Comparison of ENCODE assay signal across 11 cellular contexts in the genomic region with DNA sequence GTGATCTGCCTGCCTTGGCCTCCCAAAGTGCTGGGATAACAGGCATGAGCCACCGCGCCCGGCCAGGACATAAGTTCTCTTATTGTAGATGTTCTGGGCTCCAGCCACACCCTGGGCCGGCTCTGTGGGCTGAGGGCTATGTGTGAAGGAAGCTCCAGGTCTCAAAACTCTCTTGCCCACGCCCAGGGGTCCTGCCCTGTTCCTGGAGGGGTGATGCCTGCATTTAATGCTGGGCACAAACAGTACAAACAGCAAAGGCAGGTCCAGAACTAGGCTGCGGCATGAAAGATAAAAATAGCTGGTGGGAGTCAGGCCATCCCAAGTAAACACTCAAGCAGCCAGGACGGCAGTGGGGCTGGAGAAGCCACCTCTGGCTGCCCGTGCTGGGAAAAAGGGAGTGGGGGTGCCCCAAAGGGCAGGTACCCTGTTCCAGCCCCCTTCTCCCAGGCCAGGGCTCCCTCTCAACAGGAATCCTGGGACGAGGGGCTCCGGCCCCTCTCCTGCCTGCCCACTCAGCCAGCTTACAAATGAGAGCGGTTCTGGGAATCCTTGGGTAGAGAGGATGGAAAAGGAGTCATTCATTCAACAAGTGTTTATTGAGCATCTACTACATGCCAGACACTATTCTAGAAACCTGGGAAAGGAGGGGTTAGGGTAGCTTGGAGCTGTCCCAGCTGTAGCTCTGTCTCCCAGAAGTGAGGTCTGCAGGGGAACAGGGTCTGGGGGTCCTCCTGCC. TPM values are rescaled to one million over a fixed set of nuclear protein-coding genes. Genes with fewer than 3 reads are reported as not detected.
DNase-seq lines count a peak whose midpoint lies in the region; ATAC-seq, FAIRE-seq and TF ChIP-seq lines count a peak whose summit lies in the region.
"Had no signal": no experiment of that assay in that cellular context is flagged by ENCODE, and none has a peak within 500 bp of the region (broad histone marks: within the 10 kb centered on the region; RNA-seq: fewer than 3 reads in every experiment).

No MANE protein-coding gene starts in this region.

- H3K36me3 ChIP-seq in K562 (ENCODE audit: control insufficient read depth, insufficient read depth, low read length) (no peaks in the 10 kb centered on the region), mucosa of stomach (ENCODE audit: control insufficient read depth, insufficient read depth, low read length) (no peaks in the 10 kb centered on the region), tibial artery (peaks cover 9 to 25% (median 21%) of the 10 kb centered on the region in 3 donors)

- H3K9me1 ChIP-seq in K562 (ENCODE audit: control insufficient read depth, insufficient read depth, low read length), result no peaks in the 10 kb centered on the region

- H3K9me3 ChIP-seq in K562 (replicated peaks; ENCODE audit: control insufficient read depth, insufficient read depth, low read depth, low read length) (no peaks in the 10 kb centered on the region), mucosa of stomach (ENCODE audit: control insufficient read depth, low read length) (no peaks in the 10 kb centered on the region), tibial artery (no peaks in the 10 kb centered on the region)

- in situ Hi-C loops in K562 (cut with MboI), result no loop called here

- H3K9ac ChIP-seq in K562 (ENCODE audit: insufficient read depth in 1 of 2, low read depth in 2 of 2, low read length in 2 of 2) (peak overlapping the region in 1 of 2 experiments; percentile 76; a peak in 2 of 4 replicates), mucosa of stomach (ENCODE audit: low read length) (peak overlapping the region; percentile 66)

- H3K4me1 ChIP-seq in K562 (replicated peaks in 1 of 2; ENCODE audit: control insufficient read depth in 2 of 2, insufficient read depth in 2 of 2, low read length in 2 of 2), result peaks cover 10 to 75% of the 10 kb centered on the region in 2 experiments
- peaks cover 70% of the 10 kb centered on the region for H3K4me1 ChIP-seq in mucosa of stomach (ENCODE audit: control insufficient read depth, insufficient read depth, low read length)
- H3K4me1 ChIP-seq in tibial artery, result peaks cover 23 to 84% (median 77%) of the 10 kb centered on the region in 4 donors

- no peak overlapping the region for H3K4me2 ChIP-seq in K562 (ENCODE audit: insufficient read depth, low read length)

- 65% methylated on average over 11 of the region's 11 CpGs for WGBS in K562 (ENCODE audit: insufficient coverage, low coverage, missing lambda C conversion rate)

- ATAC-seq in activated CD8-positive, alpha-beta T cell treated with anti-CD3 and anti-CD28 coated beads, Interleukin-2, amount 10 ng/mL, durations not matched to agents 7 days and 5 days, result no peak
- ATAC-seq in activated CD8-positive, alpha-beta T cell treated with anti-CD3 and anti-CD28 coated beads for 36 hours, result no peak
- ATAC-seq in K562, result no peak

- CTCF ChIA-PET in activated CD8-positive, alpha-beta T cell treated with anti-CD3 and anti-CD28 coated beads, Interleukin-2, amount 10 ng/mL, durations not matched to agents 7 days and 5 days (lab: Charles Lee), result interaction anchor here (0.7 to 14.5 kb wide), 5 partner anchors 14 to 132 kb away, joined by 3 to 307 read pairs (median 5); a partner anchor contains a TSS
- CTCF ChIA-PET in activated CD8-positive, alpha-beta T cell treated with anti-CD3 and anti-CD28 coated beads for 36 hours (lab: Charles Lee), result interaction anchor here (1.0 to 9.5 kb wide), 4 partner anchors 9 to 22 kb away, joined by 3 to 107 read pairs (median 9); a partner anchor contains a TSS
- CTCF ChIA-PET in K562 (lab: Yijun Ruan, JAX; ENCODE audit: low intra/inter-chr PET ratio), result no interaction called here

- H3K9me3 Mint-ChIP-seq in activated CD8-positive, alpha-beta T cell treated with anti-CD3 and anti-CD28 coated beads, Interleukin-2, amount 10 ng/mL, durations not matched to agents 7 days and 5 days (ENCODE audit: insufficient read depth), result no peaks in the 10 kb centered on the region
- no peaks in the 10 kb centered on the region for H3K9me3 Mint-ChIP-seq in activated CD8-positive, alpha-beta T cell treated with anti-CD3 and anti-CD28 coated beads for 36 hours
- H3K9me3 Mint-ChIP-seq: central memory CD8-positive, alpha-beta T cell had no signal

- no peak for FAIRE-seq in K562 (lab: Jason Lieb, UNC)
- no peak for FAIRE-seq in GM19239 (lab: Jason Lieb, UNC)

- peaks cover 3% of the 10 kb centered on the region for H3K27me3 Mint-ChIP-seq in activated CD8-positive, alpha-beta T cell treated with anti-CD3 and anti-CD28 coated beads, Interleukin-2, amount 10 ng/mL, durations not matched to agents 7 days and 5 days (ENCODE audit: low read depth)
- no peaks in the 10 kb centered on the region for H3K27me3 Mint-ChIP-seq in activated CD8-positive, alpha-beta T cell treated with anti-CD3 and anti-CD28 coated beads for 36 hours
- H3K27me3 Mint-ChIP-seq: central memory CD8-positive, alpha-beta T cell had no signal

- POLR2A ChIA-PET in activated CD8-positive, alpha-beta T cell treated with anti-CD3 and anti-CD28 coated beads, Interleukin-2, amount 10 ng/mL, durations not matched to agents 7 days and 5 days (lab: Charles Lee), result interaction anchor here (1.0 to 3.0 kb wide), 4 partner anchors 9 to 30 kb away, joined by 4 to 26 read pairs (median 12); a partner anchor contains a TSS
- POLR2A ChIA-PET in activated CD8-positive, alpha-beta T cell treated with anti-CD3 and anti-CD28 coated beads for 36 hours (lab: Charles Lee), result interaction anchor here (0.9 to 6.5 kb wide), 6 partner anchors 9 to 51 kb away, joined by 3 to 72 read pairs (median 6); a partner anchor contains a TSS
- POLR2A ChIA-PET in K562 (lab: Yijun Ruan, JAX), result interaction anchor here (0.6 to 15.8 kb wide), 9 partner anchors 11 to 105 kb away, joined by 3 to 169 read pairs (median 4); a partner anchor contains a TSS

- H3K27ac ChIP-seq in K562 (ENCODE audit: extremely low read depth, low read depth, low read length), result no peak overlapping the region
- peak overlapping the region; percentile 87 to 97 for H3K27ac ChIP-seq in tibial artery

- intact Hi-C loops in activated CD8-positive, alpha-beta T cell treated with anti-CD3 and anti-CD28 coated beads for 36 hours (cut with micrococcal nuclease), result no loop called here
- intact Hi-C loops in K562 (cut with micrococcal nuclease), result no loop called here
- intact Hi-C loops in tibial artery (cut with DNase I; ENCODE audit: low total_unique reads), result no loop called here

- H2AFZ ChIP-seq in K562 (ENCODE audit: low read depth, low read length), result no peak overlapping the region

- peak overlapping the region; percentile 95 for H3K27ac Mint-ChIP-seq in activated CD8-positive, alpha-beta T cell treated with anti-CD3 and anti-CD28 coated beads, Interleukin-2, amount 10 ng/mL, durations not matched to agents 7 days and 5 days
- no peak overlapping the region for H3K27ac Mint-ChIP-seq in activated CD8-positive, alpha-beta T cell treated with anti-CD3 and anti-CD28 coated beads for 36 hours

- no TSS peak for BruUV-seq in K562 (replicated peaks; lab: Mats Ljungman, UMichigan)

- H3K4me1 Mint-ChIP-seq in activated CD8-positive, alpha-beta T cell treated with anti-CD3 and anti-CD28 coated beads, Interleukin-2, amount 10 ng/mL, durations not matched to agents 7 days and 5 days (ENCODE audit: low read depth), result peaks cover 42% of the 10 kb centered on the region
- peaks cover 26% of the 10 kb centered on the region for H3K4me1 Mint-ChIP-seq in activated CD8-positive, alpha-beta T cell treated with anti-CD3 and anti-CD28 coated beads for 36 hours (ENCODE audit: low read depth)

- no peaks in the 10 kb centered on the region for H3K79me2 ChIP-seq in K562 (ENCODE audit: control insufficient read depth, insufficient read depth, low read length)

- no peaks in the 10 kb centered on the region for H4K20me1 ChIP-seq in K562 (replicated peaks; ENCODE audit: control insufficient read depth, insufficient read depth, low read length)

- TF ChIP-seq EP300 in K562 (IDR thresholded peaks at IDR 0.05; ENCODE audit: low read length), result no peak

- no peak for TF ChIP-seq CTCF in activated CD8-positive, alpha-beta T cell treated with anti-CD3 and anti-CD28 coated beads for 36 hours (IDR thresholded peaks at IDR 0.05)
- TF ChIP-seq CTCF in K562 (IDR thresholded peaks at IDR 0.05 in 2 of 3, conservative IDR thresholded peaks at IDR 0.05 in 1 of 3; ENCODE audit: insufficient read depth in 2 of 3, low read depth in 1 of 3, low read length in 3 of 3), result no peak
- no peak for TF ChIP-seq CTCF in tibial artery (IDR thresholded peaks at IDR 0.05)

- no peak overlapping the region for H3K4me3 Mint-ChIP-seq in activated CD8-positive, alpha-beta T cell treated with anti-CD3 and anti-CD28 coated beads, Interleukin-2, amount 10 ng/mL, durations not matched to agents 7 days and 5 days
- H3K4me3 Mint-ChIP-seq in activated CD8-positive, alpha-beta T cell treated with anti-CD3 and anti-CD28 coated beads for 36 hours, result no peak overlapping the region
- H3K4me3 Mint-ChIP-seq: central memory CD8-positive, alpha-beta T cell had no signal

- DNase-seq in activated CD8-positive, alpha-beta T cell treated with anti-CD3 and anti-CD28 coated beads, Interleukin-2, amount 10 ng/mL, durations not matched to agents 7 days and 5 days, result no peak
- no peak for DNase-seq in activated CD8-positive, alpha-beta T cell treated with anti-CD3 and anti-CD28 coated beads for 36 hours
- DNase-seq in K562 (ENCODE audit: extremely low read depth in 1 of 4, low spot score in 3 of 4) (peak in 1 of 4 experiments; percentile 3), tibial artery (peak; percentile 46 to 88), GM19239 (ENCODE audit: insufficient read length, low spot score) (no peak), NCI-H524 treated with DMSO at 0.1 percent for 48 hours (lab: John Stamatoyannopoulos, UW) (no peak), DMS153 treated with DMSO at 0.1 percent for 48 hours (lab: John Stamatoyannopoulos, UW; ENCODE audit: unreplicated experiment) (no peak)
- DNase-seq: DMS79 treated with DMSO at 0.1 percent for 48 hours, NCI-H1436 treated with DMSO at 0.1 percent for 48 hours had no signal

- peaks cover 26% of the 10 kb centered on the region for H3K36me3 Mint-ChIP-seq in activated CD8-positive, alpha-beta T cell treated with anti-CD3 and anti-CD28 coated beads, Interleukin-2, amount 10 ng/mL, durations not matched to agents 7 days and 5 days (ENCODE audit: low read depth)
- peaks cover 3% of the 10 kb centered on the region for H3K36me3 Mint-ChIP-seq in activated CD8-positive, alpha-beta T cell treated with anti-CD3 and anti-CD28 coated beads for 36 hours (ENCODE audit: low read depth)

- H3K27me3 ChIP-seq in K562 (ENCODE audit: control insufficient read depth in 2 of 2, insufficient read depth in 2 of 2, low read length in 2 of 2) (no peaks in the 10 kb centered on the region), mucosa of stomach (ENCODE audit: control insufficient read depth, insufficient read depth, low read length) (no peaks in the 10 kb centered on the region), tibial artery (no peaks in the 10 kb centered on the region)

- no peak for TF ChIP-seq POLR2A in K562 (conservative IDR thresholded peaks at IDR 0.05)

- TF ChIP-seq RAD21 in K562 (CRISPR knock-in tag; conservative IDR thresholded peaks at IDR 0.05 in 1 of 2, IDR thresholded peaks at IDR 0.05 in 1 of 2), result no peak

- no peak overlapping the region for H3K4me3 ChIP-seq in K562
- H3K4me3 ChIP-seq in mucosa of stomach (ENCODE audit: low read length), result no peak overlapping the region
- H3K4me3 ChIP-seq in tibial artery, result no peak overlapping the region

RNA-seq across cellular contexts. Expression of a gene that starts 4.6 kb away (rescaled TPM):
- total RNA-seq in activated CD8-positive, alpha-beta T cell treated with anti-CD3 and anti-CD28 coated beads, Interleukin-2, amount 10 ng/mL, durations not matched to agents 7 days and 5 days, result 10 to 100 TPM; 31.4 to 36.8 TPM
- 10 to 100 TPM; 16.6 to 16.8 TPM for total RNA-seq in activated CD8-positive, alpha-beta T cell treated with anti-CD3 and anti-CD28 coated beads for 36 hours
- total RNA-seq in K562 (2011; cell fraction: chromatin; rRNA removed; ENCODE audit: low replicate concordance), result 3.4 and 21.0 TPM in 2 replicates
- 13.6 and 18.0 TPM in 2 replicates for total RNA-seq in K562 (2011; cell fraction: nucleolus; rRNA removed)
- 5.5 and 10.1 TPM in 2 replicates for total RNA-seq in K562 (2011; cell fraction: nucleoplasm; rRNA removed)
- total RNA-seq in K562 (2014; rRNA removed), result 4.0 and 4.6 TPM in 2 replicates
- 1.0 and 1.1 TPM in 2 replicates for total RNA-seq in K562 (2014; rRNA removed; fragmentation: Illumina TruSeq; extraction: Trizol)
- 3.9 and 4.3 TPM in 2 replicates for total RNA-seq in K562 (2015; rRNA removed; fragmentation: Illumina TruSeq; extraction: Trizol)
- 5.8 and 6.1 TPM in 2 replicates for total RNA-seq in K562 (2021)
- 3.2 and 5.6 TPM in 2 replicates for polyA plus RNA-seq in K562 (2011; rRNA removed)
- polyA plus RNA-seq in K562 (2011; cell fraction: cytosol; rRNA removed), result 5.1 and 9.1 TPM in 2 replicates
- polyA plus RNA-seq in K562 (2011; cell fraction: nucleus; rRNA removed), result 15.5 and 18.6 TPM in 2 replicates
- polyA plus RNA-seq in K562 (2012), result 4.2 and 6.8 TPM in 2 replicates
- 1.9 and 3.4 TPM in 2 replicates for polyA plus RNA-seq in K562 (2014; fragmentation: Illumina TruSeq; extraction: Trizol)
- under 1 TPM; 0.56 to 0.63 TPM for polyA plus RNA-seq in K562 (2014; fragmentation: Nextera tagmentation; extraction: Ambion mirVana)
- polyA plus RNA-seq in K562 (2014; rRNA removed), result 3.7 and 5.5 TPM in 2 replicates
- polyA minus RNA-seq in K562 (2011; rRNA and poly(A)+ RNA removed), result 1.9 and 2.6 TPM in 2 replicates
- polyA minus RNA-seq in K562 (2011; cell fraction: cytosol; rRNA and poly(A)+ RNA removed), result 4.6 and 5.6 TPM in 2 replicates
- 8.6 and 9.2 TPM in 2 replicates for polyA minus RNA-seq in K562 (2011; cell fraction: nucleus; rRNA and poly(A)+ RNA removed)

RNA-seq across cellular contexts. Expression of a gene that starts 18.6 kb away (rescaled TPM):
- total RNA-seq in activated CD8-positive, alpha-beta T cell treated with anti-CD3 and anti-CD28 coated beads, Interleukin-2, amount 10 ng/mL, durations not matched to agents 7 days and 5 days, result 10 to 100 TPM; 64.3 to 68.6 TPM
- 10 to 100 TPM; 54.4 to 58.5 TPM for total RNA-seq in activated CD8-positive, alpha-beta T cell treated with anti-CD3 and anti-CD28 coated beads for 36 hours
- 86.2 and 163 TPM in 2 replicates for total RNA-seq in K562 (2011; cell fraction: chromatin; rRNA removed; ENCODE audit: low replicate concordance)
- 82.5 and 95.5 TPM in 2 replicates for total RNA-seq in K562 (2011; cell fraction: nucleolus; rRNA removed)
- 79.1 and 87.2 TPM in 2 replicates for total RNA-seq in K562 (2011; cell fraction: nucleoplasm; rRNA removed)
- 25.2 and 35.8 TPM in 2 replicates for total RNA-seq in K562 (2014; rRNA removed)
- 18.1 and 22.9 TPM in 2 replicates for total RNA-seq in K562 (2014; rRNA removed; fragmentation: Illumina TruSeq; extraction: Trizol)
- total RNA-seq in K562 (2015; rRNA removed; fragmentation: Illumina TruSeq; extraction: Trizol), result 13.8 and 16.2 TPM in 2 replicates
- 63.5 and 74.3 TPM in 2 replicates for total RNA-seq in K562 (2021)
- polyA plus RNA-seq in K562 (2011; rRNA removed), result 20.0 and 81.3 TPM in 2 replicates
- 25.6 and 40.9 TPM in 2 replicates for polyA plus RNA-seq in K562 (2011; cell fraction: cytosol; rRNA removed)
- 60.4 and 70.3 TPM in 2 replicates for polyA plus RNA-seq in K562 (2011; cell fraction: nucleus; rRNA removed)
- polyA plus RNA-seq in K562 (2012), result 83.9 and 158 TPM in 2 replicates
- polyA plus RNA-seq in K562 (2014; fragmentation: Illumina TruSeq; extraction: Trizol), result 68.6 and 96.0 TPM in 2 replicates
- polyA plus RNA-seq in K562 (2014; fragmentation: Nextera tagmentation; extraction: Ambion mirVana), result 1 to 10 TPM; 2.2 to 3.7 TPM
- polyA plus RNA-seq in K562 (2014; rRNA removed), result 30.9 and 33.1 TPM in 2 replicates
- polyA minus RNA-seq in K562 (2011; rRNA and poly(A)+ RNA removed), result 25.4 and 47.1 TPM in 2 replicates
- polyA minus RNA-seq in K562 (2011; cell fraction: cytosol; rRNA and poly(A)+ RNA removed), result 45.1 and 49.2 TPM in 2 replicates
- 30.4 and 43.1 TPM in 2 replicates for polyA minus RNA-seq in K562 (2011; cell fraction: nucleus; rRNA and poly(A)+ RNA removed)

RNA-seq across cellular contexts. Expression of a gene that starts 23.0 kb away (rescaled TPM):
- 10 to 100 TPM; 35.8 to 37.3 TPM for total RNA-seq in activated CD8-positive, alpha-beta T cell treated with anti-CD3 and anti-CD28 coated beads, Interleukin-2, amount 10 ng/mL, durations not matched to agents 7 days and 5 days
- 10 to 100 TPM; 37.1 to 42.2 TPM for total RNA-seq in activated CD8-positive, alpha-beta T cell treated with anti-CD3 and anti-CD28 coated beads for 36 hours
- 19.3 and 28.3 TPM in 2 replicates for total RNA-seq in K562 (2011; cell fraction: chromatin; rRNA removed; ENCODE audit: low replicate concordance)
- 19.3 and 26.6 TPM in 2 replicates for total RNA-seq in K562 (2011; cell fraction: nucleolus; rRNA removed)
- 25.9 and 39.3 TPM in 2 replicates for total RNA-seq in K562 (2011; cell fraction: nucleoplasm; rRNA removed)
- total RNA-seq in K562 (2014; rRNA removed), result 34.3 and 47.5 TPM in 2 replicates
- total RNA-seq in K562 (2014; rRNA removed; fragmentation: Illumina TruSeq; extraction: Trizol), result 16.2 and 20.0 TPM in 2 replicates
- total RNA-seq in K562 (2015; rRNA removed; fragmentation: Illumina TruSeq; extraction: Trizol), result 26.6 and 28.2 TPM in 2 replicates
- total RNA-seq in K562 (2021), result 45.5 and 45.7 TPM in 2 replicates
- 19.5 and 22.1 TPM in 2 replicates for polyA plus RNA-seq in K562 (2011; rRNA removed)
- polyA plus RNA-seq in K562 (2011; cell fraction: cytosol; rRNA removed), result 25.9 and 37.2 TPM in 2 replicates
- polyA plus RNA-seq in K562 (2011; cell fraction: nucleus; rRNA removed), result 20.7 and 27.8 TPM in 2 replicates
- 26.3 and 33.8 TPM in 2 replicates for polyA plus RNA-seq in K562 (2012)
- 22.9 and 26.1 TPM in 2 replicates for polyA plus RNA-seq in K562 (2014; fragmentation: Illumina TruSeq; extraction: Trizol)
- 1 to 10 TPM; 2.8 to 5.8 TPM for polyA plus RNA-seq in K562 (2014; fragmentation: Nextera tagmentation; extraction: Ambion mirVana)
- polyA plus RNA-seq in K562 (2014; rRNA removed), result 33.7 and 34.1 TPM in 2 replicates
- 6.3 and 7.0 TPM in 2 replicates for polyA minus RNA-seq in K562 (2011; rRNA and poly(A)+ RNA removed)
- 14.6 and 24.0 TPM in 2 replicates for polyA minus RNA-seq in K562 (2011; cell fraction: cytosol; rRNA and poly(A)+ RNA removed)
- polyA minus RNA-seq in K562 (2011; cell fraction: nucleus; rRNA and poly(A)+ RNA removed), result 6.7 and 8.7 TPM in 2 replicates

RNA-seq across cellular contexts. Expression of a gene that starts 29.6 kb away (rescaled TPM):
- total RNA-seq in activated CD8-positive, alpha-beta T cell treated with anti-CD3 and anti-CD28 coated beads, Interleukin-2, amount 10 ng/mL, durations not matched to agents 7 days and 5 days, result 100 to 1,000 TPM; 234 to 249 TPM
- 100 to 1,000 TPM; 136 to 144 TPM for total RNA-seq in activated CD8-positive, alpha-beta T cell treated with anti-CD3 and anti-CD28 coated beads for 36 hours
- 235 and 813 TPM in 2 replicates for total RNA-seq in K562 (2011; cell fraction: chromatin; rRNA removed; ENCODE audit: low replicate concordance)
- 592 and 605 TPM in 2 replicates for total RNA-seq in K562 (2011; cell fraction: nucleolus; rRNA removed)
- total RNA-seq in K562 (2011; cell fraction: nucleoplasm; rRNA removed), result 287 and 294 TPM in 2 replicates
- total RNA-seq in K562 (2014; rRNA removed) (150 and 207 TPM in 2 replicates), K562 (2014; rRNA removed; fragmentation: Illumina TruSeq; extraction: Trizol) (22.9 and 31.6 TPM in 2 replicates), K562 (2015; rRNA removed; fragmentation: Illumina TruSeq; extraction: Trizol) (74.2 and 74.8 TPM in 2 replicates), K562 (2021) (222 and 244 TPM in 2 replicates)
- polyA plus RNA-seq in K562 (2011; rRNA removed) (69.2 and 129 TPM in 2 replicates), K562 (2014; fragmentation: Illumina TruSeq; extraction: Trizol) (66.9 and 108 TPM in 2 replicates), K562 (2014; fragmentation: Nextera tagmentation; extraction: Ambion mirVana) (1 to 10 TPM in 1 of 2 experiments, under 1 TPM in 1; 0.86 to 1.9 TPM), K562 (2014; rRNA removed) (147 and 160 TPM in 2 replicates)
- polyA plus RNA-seq in K562 (2011; cell fraction: cytosol; rRNA removed), result 51.7 and 114 TPM in 2 replicates
- 454 and 648 TPM in 2 replicates for polyA plus RNA-seq in K562 (2011; cell fraction: nucleus; rRNA removed)
- 163 and 235 TPM in 2 replicates for polyA plus RNA-seq in K562 (2012)
- polyA minus RNA-seq in K562 (2011; rRNA and poly(A)+ RNA removed), result 34.9 and 44.0 TPM in 2 replicates
- 92.5 and 106 TPM in 2 replicates for polyA minus RNA-seq in K562 (2011; cell fraction: cytosol; rRNA and poly(A)+ RNA removed)
- 163 and 184 TPM in 2 replicates for polyA minus RNA-seq in K562 (2011; cell fraction: nucleus; rRNA and poly(A)+ RNA removed)

RNA-seq across cellular contexts. Expression of a gene that starts 30.9 kb away (rescaled TPM):
- total RNA-seq in activated CD8-positive, alpha-beta T cell treated with anti-CD3 and anti-CD28 coated beads, Interleukin-2, amount 10 ng/mL, durations not matched to agents 7 days and 5 days, result 100 to 1,000 TPM in 1 of 2 experiments, 10 to 100 TPM in 1; 89.0 to 113 TPM
- total RNA-seq in activated CD8-positive, alpha-beta T cell treated with anti-CD3 and anti-CD28 coated beads for 36 hours, result 100 to 1,000 TPM; 117 to 126 TPM
- total RNA-seq in K562 (2011; cell fraction: chromatin; rRNA removed; ENCODE audit: low replicate concordance), result 88.0 and 309 TPM in 2 replicates
- total RNA-seq in K562 (2011; cell fraction: nucleolus; rRNA removed), result 283 and 294 TPM in 2 replicates
- 137 and 171 TPM in 2 replicates for total RNA-seq in K562 (2011; cell fraction: nucleoplasm; rRNA removed)
- total RNA-seq in K562 (2014; rRNA removed), result 48.5 and 75.0 TPM in 2 replicates
- total RNA-seq in K562 (2014; rRNA removed; fragmentation: Illumina TruSeq; extraction: Trizol), result 27.8 and 35.4 TPM in 2 replicates
- 72.6 and 73.6 TPM in 2 replicates for total RNA-seq in K562 (2015; rRNA removed; fragmentation: Illumina TruSeq; extraction: Trizol)
- 154 and 155 TPM in 2 replicates for total RNA-seq in K562 (2021)
- 43.6 and 104 TPM in 2 replicates for polyA plus RNA-seq in K562 (2011; rRNA removed)
- 59.5 and 89.1 TPM in 2 replicates for polyA plus RNA-seq in K562 (2011; cell fraction: cytosol; rRNA removed)
- 334 and 446 TPM in 2 replicates for polyA plus RNA-seq in K562 (2011; cell fraction: nucleus; rRNA removed)
- polyA plus RNA-seq in K562 (2012), result 66.7 and 93.4 TPM in 2 replicates
- polyA plus RNA-seq in K562 (2014; fragmentation: Illumina TruSeq; extraction: Trizol), result 63.6 and 69.3 TPM in 2 replicates
- polyA plus RNA-seq in K562 (2014; fragmentation: Nextera tagmentation; extraction: Ambion mirVana), result 10 to 100 TPM in 1 of 2 experiments, 1 to 10 TPM in 1; 4.5 to 13.6 TPM
- polyA plus RNA-seq in K562 (2014; rRNA removed), result 74.0 and 77.0 TPM in 2 replicates
- 14.0 and 20.7 TPM in 2 replicates for polyA minus RNA-seq in K562 (2011; rRNA and poly(A)+ RNA removed)
- 44.3 and 58.0 TPM in 2 replicates for polyA minus RNA-seq in K562 (2011; cell fraction: cytosol; rRNA and poly(A)+ RNA removed)
- polyA minus RNA-seq in K562 (2011; cell fraction: nucleus; rRNA and poly(A)+ RNA removed), result 68.3 and 81.8 TPM in 2 replicates

Comparison
In these comparisons a context has a peak if more than half of its experiments do, and no peak if none do; other contexts are left out.
1. DNase-seq: peak in tibial artery (2 of 2); none in activated CD8-positive, alpha-beta T cell treated with anti-CD3 and anti-CD28 coated beads, Interleukin-2, amount 10 ng/mL, durations not matched to agents 7 days and 5 days (single experiment), activated CD8-positive, alpha-beta T cell treated with anti-CD3 and anti-CD28 coated beads for 36 hours (single experiment), GM19239 (single experiment), NCI-H524 treated with DMSO at 0.1 percent for 48 hours (single experiment) and DMS153 treated with DMSO at 0.1 percent for 48 hours (single experiment).